Comparison of ENCODE assay signal across 8 cellular contexts in genomic region chr20:8132632-8133587, GRCh38. TPM values are rescaled to one million over a fixed set of nuclear protein-coding genes. Genes with fewer than 3 reads are reported as not detected.
A peak's percentile ranks its signal among the peaks of the same experiment; 100 is the strongest.
DNase-seq lines count a peak whose midpoint lies in the region; ATAC-seq and TF ChIP-seq lines count a peak whose summit lies in the region.

No MANE protein-coding gene starts in this region.

- POLR2A ChIA-PET in activated CD4-positive, alpha-beta T cell treated with anti-CD3 and anti-CD28 coated beads, Interleukin-2, amount 10 ng/mL, durations not matched to agents 7 days and 5 days (lab: Charles Lee) = no interaction called here

- peaks cover 53% of the 10 kb centered on the region for H3K27me3 Mint-ChIP-seq in activated CD4-positive, alpha-beta T cell treated with anti-CD3 and anti-CD28 coated beads, Interleukin-2, amount 10 ng/mL, durations not matched to agents 7 days and 5 days
- H3K27me3 Mint-ChIP-seq in natural killer cell (ENCODE audit: low read depth in 2 of 2) = peaks cover 4 to 6% of the 10 kb centered on the region in 2 donors

- peak overlapping the region; percentile 42 for H3K4me3 ChIP-seq in fibroblast of mammary gland (ENCODE audit: control insufficient read depth, low read depth, low read length)

- H3K27ac Mint-ChIP-seq in activated CD4-positive, alpha-beta T cell treated with anti-CD3 and anti-CD28 coated beads, Interleukin-2, amount 10 ng/mL, durations not matched to agents 7 days and 5 days = no peak overlapping the region
- H3K27ac Mint-ChIP-seq in natural killer cell = peak overlapping the region in 1 of 2 donors; percentile 78

- H3K9me3 Mint-ChIP-seq in activated CD4-positive, alpha-beta T cell treated with anti-CD3 and anti-CD28 coated beads, Interleukin-2, amount 10 ng/mL, durations not matched to agents 7 days and 5 days = no peaks in the 10 kb centered on the region
- H3K9me3 Mint-ChIP-seq in natural killer cell = no peaks in the 10 kb centered on the region

- ATAC-seq in natural killer cell (peak; percentile 13 to 38 (median 14)), HG03280 (IDR thresholded peaks at IDR 0.05; ENCODE audit: unreplicated experiment) (no peak), HG03045 (IDR thresholded peaks at IDR 0.05; ENCODE audit: unreplicated experiment) (no peak), HG03457 (IDR thresholded peaks at IDR 0.05; ENCODE audit: unreplicated experiment) (no peak)

- CTCF ChIA-PET in activated CD4-positive, alpha-beta T cell treated with anti-CD3 and anti-CD28 coated beads, Interleukin-2, amount 10 ng/mL, durations not matched to agents 7 days and 5 days (lab: Charles Lee) = no interaction called here

- peaks cover 10% of the 10 kb centered on the region for H3K4me1 Mint-ChIP-seq in activated CD4-positive, alpha-beta T cell treated with anti-CD3 and anti-CD28 coated beads, Interleukin-2, amount 10 ng/mL, durations not matched to agents 7 days and 5 days
- peaks cover 41 to 51% of the 10 kb centered on the region in 2 donors for H3K4me1 Mint-ChIP-seq in natural killer cell

- no peak for TF ChIP-seq CTCF in fibroblast of mammary gland (conservative IDR thresholded peaks at IDR 0.05; ENCODE audit: control insufficient read depth, insufficient read depth, low read depth, low read length)
- no peak for TF ChIP-seq CTCF in natural killer cell (IDR thresholded peaks at IDR 0.05)

- peak overlapping the region; percentile 49 for H3K4me3 Mint-ChIP-seq in activated CD4-positive, alpha-beta T cell treated with anti-CD3 and anti-CD28 coated beads, Interleukin-2, amount 10 ng/mL, durations not matched to agents 7 days and 5 days
- H3K4me3 Mint-ChIP-seq in natural killer cell = peak overlapping the region; percentile 92

- H3K36me3 Mint-ChIP-seq in activated CD4-positive, alpha-beta T cell treated with anti-CD3 and anti-CD28 coated beads, Interleukin-2, amount 10 ng/mL, durations not matched to agents 7 days and 5 days (ENCODE audit: low read depth) = no peaks in the 10 kb centered on the region
- no peaks in the 10 kb centered on the region for H3K36me3 Mint-ChIP-seq in natural killer cell

- DNase-seq in activated gamma-delta T cell treated with Interleukin-2 at 50 U/mL for 16 hours (peak; percentile 20), activated gamma-delta T cell (lab: John Stamatoyannopoulos, UW) (no peak), fibroblast of mammary gland (ENCODE audit: low read depth) (peak; percentile 21), natural killer cell (peak; percentile 38)
- peak; percentile 7 for DNase-seq in activated CD4-positive, alpha-beta T cell treated with anti-CD3 and anti-CD28 coated beads, Interleukin-2, amount 10 ng/mL, durations not matched to agents 7 days and 5 days

- intact Hi-C loops in natural killer cell (cut with micrococcal nuclease) = loop anchor here (1.0 to 5.0 kb wide), 6 partner anchors 24 to 589 kb away; no protein-coding TSS in a partner anchor

RNA-seq across cellular contexts. Expression of gene PLCB1, which starts 0.8 kb away (rescaled TPM):
- total RNA-seq in activated CD4-positive, alpha-beta T cell treated with anti-CD3 and anti-CD28 coated beads, Interleukin-2, amount 10 ng/mL, durations not matched to agents 7 days and 5 days = 1 to 10 TPM; 1.0 to 1.2 TPM
- 10 to 100 TPM; 48.7 to 66.2 (median 57.7) TPM for total RNA-seq in natural killer cell

Comparison
In these comparisons a context has a peak if more than half of its experiments do, and no peak if none do; other contexts are left out.
1. ATAC-seq: peak in natural killer cell (3 of 3); none in HG03280 (single experiment), HG03045 (single experiment) and HG03457 (single experiment).
2. RNA of gene PLCB1, which starts 0.8 kb away (total RNA-seq): 48.7 to 66.2 TPM in natural killer cell; 1.0 to 1.2 TPM in activated CD4-positive, alpha-beta T cell treated with anti-CD3 and anti-CD28 coated beads, Interleukin-2, amount 10 ng/mL, durations not matched to agents 7 days and 5 days; every median in the first group is over 10 times any median in the second.